3 cellular contexts compared by ENCODE assay signal in the genomic region with DNA sequence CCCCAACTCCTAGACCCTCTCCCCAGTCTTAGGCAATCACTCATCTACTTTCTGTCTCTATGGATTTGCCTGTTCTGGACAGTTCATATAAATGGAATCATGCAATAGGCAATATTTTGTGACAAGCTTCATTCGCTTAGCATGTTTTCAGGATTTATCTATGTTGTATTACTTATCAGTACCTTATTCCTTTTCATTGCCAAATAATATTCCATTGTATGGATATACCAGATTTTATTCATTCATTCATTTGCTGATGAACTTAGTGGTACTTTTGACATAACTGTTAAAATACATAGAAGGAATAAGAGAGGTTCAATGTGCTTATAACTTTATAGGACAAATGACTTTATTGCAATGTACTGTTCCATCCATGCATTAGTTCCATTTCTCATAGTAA.
TF ChIP-seq lines count a peak whose summit lies in the region.

No MANE protein-coding gene starts in this region.

TF ChIP-seq in SK-N-SH treated with all-trans-retinoic acid at 6 μM for 48 hours, 23 proteins besides CTCF, POLR2A, EP300 and RAD21:
- peak; percentile 93 for TF ChIP-seq ZNF8 (CRISPR knock-in tag; IDR thresholded peaks at IDR 0.05)
- TF ChIP-seq TCF4 (CRISPR knock-in tag; IDR thresholded peaks at IDR 0.05; ENCODE audit: borderline replicate concordance), result no peak
TF ChIP-seq in SK-N-SH treated with all-trans-retinoic acid at 6 μM for 48 hours: peak in this region for 1.

TF ChIP-seq in SK-N-SH, 30 proteins besides CTCF, POLR2A, EP300 and RAD21:
- TF ChIP-seq MXI1 (IDR thresholded peaks at IDR 0.05; ENCODE audit: low read depth, low read length) (no peak), POLR2AphosphoS5 (IDR thresholded peaks at IDR 0.05; ENCODE audit: low read depth, low read length) (no peak), SIN3A (IDR thresholded peaks at IDR 0.05; ENCODE audit: borderline replicate concordance, low read depth, low read length) (no peak), YY1 (IDR thresholded peaks at IDR 0.05; ENCODE audit: low read depth) (no peak), NRF1 (IDR thresholded peaks at IDR 0.05; ENCODE audit: low read depth, low read length) (no peak), RFX5 (IDR thresholded peaks at IDR 0.05; ENCODE audit: low read length) (no peak), NFIC (IDR thresholded peaks at IDR 0.05; ENCODE audit: borderline replicate concordance) (no peak), EZH2phosphoT487 (IDR thresholded peaks at IDR 0.05; ENCODE audit: borderline replicate concordance, low read depth) (no peak), PBX3 (IDR thresholded peaks at IDR 0.05) (no peak), FOXM1 (IDR thresholded peaks at IDR 0.05; ENCODE audit: low read depth) (no peak), FOSL2 (IDR thresholded peaks at IDR 0.05; ENCODE audit: borderline replicate concordance, low read depth) (no peak), MEF2A (IDR thresholded peaks at IDR 0.05; ENCODE audit: borderline replicate concordance, low read depth) (no peak), ZBTB33 (IDR thresholded peaks at IDR 0.05; ENCODE audit: borderline replicate concordance, low read depth) (no peak), GABPA (IDR thresholded peaks at IDR 0.05; ENCODE audit: low read depth) (no peak), USF2 (IDR thresholded peaks at IDR 0.05; ENCODE audit: borderline replicate concordance, low read depth, low read length) (no peak), IRF3 (IDR thresholded peaks at IDR 0.05; ENCODE audit: low read depth, low read length) (no peak), REST (IDR thresholded peaks at IDR 0.05; ENCODE audit: low read depth, low read length) (no peak), RCOR1 (IDR thresholded peaks at IDR 0.05; ENCODE audit: low read length) (no peak)

TF ChIP-seq in H1, 55 proteins besides CTCF, POLR2A, EP300 and RAD21:
- TF ChIP-seq SIN3A (conservative IDR thresholded peaks at IDR 0.05 in 1 of 2, IDR thresholded peaks at IDR 0.05 in 1 of 2; ENCODE audit: low read depth in 1 of 2, low read length in 2 of 2), result no peak
- no peak for TF ChIP-seq CHD7 (IDR thresholded peaks at IDR 0.05; ENCODE audit: insufficient replicate concordance, low read length)
- TF ChIP-seq GTF2F1 (IDR thresholded peaks at IDR 0.05; ENCODE audit: borderline replicate concordance, low read depth, low read length), result no peak
- no peak for TF ChIP-seq CBX8 (IDR thresholded peaks at IDR 0.05; ENCODE audit: borderline replicate concordance, low read depth, low read length)
- no peak for TF ChIP-seq BCL11A (IDR thresholded peaks at IDR 0.05; ENCODE audit: low read depth in 2 of 2, low read length in 2 of 2)
- no peak for TF ChIP-seq POU5F1 (IDR thresholded peaks at IDR 0.05; ENCODE audit: low read depth, low read length)
- TF ChIP-seq KDM1A (IDR thresholded peaks at IDR 0.05; ENCODE audit: borderline replicate concordance, low read length), result peak; percentile 21; the same call in 1 of the 2 replicates
